Comparison of ENCODE assay signal across 8 cellular contexts in genomic region chr19:18940791-18941627, GRCh38. TPM values are rescaled to one million over a fixed set of nuclear protein-coding genes. Genes with fewer than 3 reads are reported as not detected.
DNase-seq lines count a peak whose midpoint lies in the region; ATAC-seq and TF ChIP-seq lines count a peak whose summit lies in the region.

HOMER3 (minus strand) TSS chr19:18941217; CDS start chr19:18938982, 2,235 bp downstream.

- CTCF ChIA-PET in BJ (lab: Yijun Ruan, JAX), result interaction anchor here (1.4 to 3.5 kb wide), 2 partner anchors 13 to 46 kb away, joined by 3 to 12 read pairs; no protein-coding TSS in a partner anchor
- CTCF ChIA-PET in Panc1 (lab: Charles Lee), result no interaction called here

- peak within 1 kb of the TSS in 1 of 2 donors; percentile 26 for H3K27ac Mint-ChIP-seq in natural killer cell treated with Interleukin-12 subunit alpha and Interleukin-12 subunit beta and Interleukin-15 and Interleukin-18, amount 100 ng/mL, for 72 hours

- H3K27me3 ChIP-seq in BJ (ENCODE audit: control insufficient read depth, insufficient read depth, low read length) (no peaks in the 10 kb centered on the region), Panc1 (ENCODE audit: control insufficient read depth, insufficient read depth, low read length) (no peaks in the 10 kb centered on the region)

- POLR2A ChIA-PET in BJ (lab: Charles Lee), result no interaction called here
- POLR2A ChIA-PET in Panc1 (lab: Charles Lee), result no interaction called here

- H3K36me3 ChIP-seq in BJ (ENCODE audit: control insufficient read depth, insufficient read depth, low read length), result peaks cover 4% of the 10 kb centered on the region; the same call in 1 of the 2 replicates
- peaks cover 2% of the 10 kb centered on the region; the same call in 1 of the 2 replicates for H3K36me3 ChIP-seq in Panc1 (ENCODE audit: control insufficient read depth, insufficient read depth, low read length)

- peaks cover 0 to 7% of the 10 kb centered on the region in 2 donors for H3K4me1 Mint-ChIP-seq in natural killer cell treated with Interleukin-12 subunit alpha and Interleukin-12 subunit beta and Interleukin-15 and Interleukin-18, amount 100 ng/mL, for 72 hours (ENCODE audit: low read depth in 2 of 2)

- peak within 1 kb of the TSS; percentile 77 for H3K27ac ChIP-seq in Panc1 (ENCODE audit: low read length)

- peaks cover 5% of the 10 kb centered on the region for H3K4me1 ChIP-seq in Panc1 (ENCODE audit: control insufficient read depth, insufficient read depth, low read length)

- no peaks in the 10 kb centered on the region for H3K9me3 Mint-ChIP-seq in natural killer cell treated with Interleukin-12 subunit alpha and Interleukin-12 subunit beta and Interleukin-15 and Interleukin-18, amount 100 ng/mL, for 72 hours

- intact Hi-C loops in Panc1 (cut with micrococcal nuclease; ENCODE audit: unreplicated experiment), result no loop called here

- no peak for DNase-seq in BJ (ENCODE audit: low read depth)
- DNase-seq in HCEC 1CT, result peak; percentile 33
- DNase-seq in Panc1 (ENCODE audit: low read depth, low spot score), result no peak
- peak; percentile 65 for DNase-seq in activated effector memory CD4-positive, alpha-beta T cell treated with Interleukin-2 at 50 U/mL for 16 hours
- DNase-seq in fibroblast of pulmonary artery (ENCODE audit: low read depth), result peak; percentile 56
- peak; percentile 74 for DNase-seq in natural killer cell treated with Interleukin-12 subunit alpha and Interleukin-12 subunit beta and Interleukin-15 and Interleukin-18, amount 100 ng/mL, for 72 hours (ENCODE audit: low spot score)
- peak; percentile 16 to 75 (median 65) for DNase-seq in stimulated activated naive CD4-positive, alpha-beta T cell (lab: John Stamatoyannopoulos, UW)

- H3K4me3 ChIP-seq in BJ (ENCODE audit: low read depth, low read length), result peak within 1 kb of the TSS; percentile 93
- peak within 1 kb of the TSS; percentile 69 to 74 for H3K4me3 ChIP-seq in Panc1 (ENCODE audit: low read depth in 2 of 2, low read length in 2 of 2)
- H3K4me3 ChIP-seq in fibroblast of pulmonary artery (replicated peaks; ENCODE audit: low read depth, low read length), result peak within 1 kb of the TSS; percentile 93

- H3K9me3 ChIP-seq in Panc1 (ENCODE audit: control insufficient read depth, insufficient read depth, low read depth, low read length), result no peaks in the 10 kb centered on the region

- H3K36me3 Mint-ChIP-seq in natural killer cell treated with Interleukin-12 subunit alpha and Interleukin-12 subunit beta and Interleukin-15 and Interleukin-18, amount 100 ng/mL, for 72 hours, result no peaks in the 10 kb centered on the region

- BruUV-seq in Panc1 (replicated peaks; lab: Mats Ljungman, UMichigan), result no TSS peak

- TF ChIP-seq CTCF in BJ (IDR thresholded peaks at IDR 0.05; ENCODE audit: insufficient read depth, low read depth, low read length) (peak; percentile 47), Panc1 (IDR thresholded peaks at IDR 0.05) (peak; percentile 82; the same call in 1 of the 2 replicates), fibroblast of pulmonary artery (IDR thresholded peaks at IDR 0.05; ENCODE audit: low read length, missing control alignments) (peak; percentile 14)

- ATAC-seq in Panc1 (peak; percentile 89), HG03025 (IDR thresholded peaks at IDR 0.05; ENCODE audit: low FRiP score, unreplicated experiment) (no peak)
- ATAC-seq in natural killer cell treated with Interleukin-12 subunit alpha and Interleukin-12 subunit beta and Interleukin-15 and Interleukin-18, amount 100 ng/mL, for 72 hours, result peak; percentile 83 to 86

- peaks cover 21 to 26% of the 10 kb centered on the region in 2 donors for H3K27me3 Mint-ChIP-seq in natural killer cell treated with Interleukin-12 subunit alpha and Interleukin-12 subunit beta and Interleukin-15 and Interleukin-18, amount 100 ng/mL, for 72 hours

- H3K4me3 Mint-ChIP-seq in natural killer cell treated with Interleukin-12 subunit alpha and Interleukin-12 subunit beta and Interleukin-15 and Interleukin-18, amount 100 ng/mL, for 72 hours, result peak within 1 kb of the TSS; percentile 42

- in situ Hi-C loops in Panc1 (cut with HindIII; ENCODE audit: low pct_unique_long_range_greater_than_20kb, low sequenced_read_pairs), result no loop called here

RNA-seq across cellular contexts. Expression of gene HOMER3, which starts in this region (rescaled TPM):
- polyA plus RNA-seq in BJ (2011; rRNA removed), result 44.7 and 55.3 TPM in 2 replicates
- 46.1 and 55.1 TPM in 2 replicates for polyA minus RNA-seq in BJ (2011; rRNA and poly(A)+ RNA removed)
- total RNA-seq in Panc1 (2021; ENCODE audit: unreplicated experiment), result 58.9 TPM
- 61.8 TPM for polyA plus RNA-seq in Panc1 (2012; ENCODE audit: insufficient read length)
- under 1 TPM in 1 of 2 donors, not detected in 1; 0.86 TPM for total RNA-seq in natural killer cell treated with Interleukin-12 subunit alpha and Interleukin-12 subunit beta and Interleukin-15 and Interleukin-18, amount 100 ng/mL, for 72 hours

Comparison
In these comparisons a context has a peak if more than half of its experiments do, and no peak if none do; other contexts are left out.
1. RNA of gene HOMER3 (total RNA-seq): 58.9 TPM in Panc1 (single experiment); 0.86 TPM in natural killer cell treated with Interleukin-12 subunit alpha and Interleukin-12 subunit beta and Interleukin-15 and Interleukin-18, amount 100 ng/mL, for 72 hours; every median in the first group is over 10 times any median in the second.
2. Peak in DNase-seq and ATAC-seq in natural killer cell treated with Interleukin-12 subunit alpha and Interleukin-12 subunit beta and Interleukin-15 and Interleukin-18, amount 100 ng/mL, for 72 hours; RNA of the gene not detected or under 1 TPM.
3. DNase-seq: peak in HCEC 1CT (single experiment), activated effector memory CD4-positive, alpha-beta T cell treated with Interleukin-2 at 50 U/mL for 16 hours (single experiment), fibroblast of pulmonary artery (single experiment) and stimulated activated naive CD4-positive, alpha-beta T cell (6 of 6); none in BJ (single experiment) and Panc1 (single experiment).
4. CTCF ChIP-seq: peak in every context shown above with its lines; median percentile 82 in Panc1; 47 in BJ; 14 in fibroblast of pulmonary artery.
5. Peak in every context shown above with its lines, with median percentiles within 50 percentile points of each other: H3K4me3 ChIP-seq.